In the genomic region with DNA sequence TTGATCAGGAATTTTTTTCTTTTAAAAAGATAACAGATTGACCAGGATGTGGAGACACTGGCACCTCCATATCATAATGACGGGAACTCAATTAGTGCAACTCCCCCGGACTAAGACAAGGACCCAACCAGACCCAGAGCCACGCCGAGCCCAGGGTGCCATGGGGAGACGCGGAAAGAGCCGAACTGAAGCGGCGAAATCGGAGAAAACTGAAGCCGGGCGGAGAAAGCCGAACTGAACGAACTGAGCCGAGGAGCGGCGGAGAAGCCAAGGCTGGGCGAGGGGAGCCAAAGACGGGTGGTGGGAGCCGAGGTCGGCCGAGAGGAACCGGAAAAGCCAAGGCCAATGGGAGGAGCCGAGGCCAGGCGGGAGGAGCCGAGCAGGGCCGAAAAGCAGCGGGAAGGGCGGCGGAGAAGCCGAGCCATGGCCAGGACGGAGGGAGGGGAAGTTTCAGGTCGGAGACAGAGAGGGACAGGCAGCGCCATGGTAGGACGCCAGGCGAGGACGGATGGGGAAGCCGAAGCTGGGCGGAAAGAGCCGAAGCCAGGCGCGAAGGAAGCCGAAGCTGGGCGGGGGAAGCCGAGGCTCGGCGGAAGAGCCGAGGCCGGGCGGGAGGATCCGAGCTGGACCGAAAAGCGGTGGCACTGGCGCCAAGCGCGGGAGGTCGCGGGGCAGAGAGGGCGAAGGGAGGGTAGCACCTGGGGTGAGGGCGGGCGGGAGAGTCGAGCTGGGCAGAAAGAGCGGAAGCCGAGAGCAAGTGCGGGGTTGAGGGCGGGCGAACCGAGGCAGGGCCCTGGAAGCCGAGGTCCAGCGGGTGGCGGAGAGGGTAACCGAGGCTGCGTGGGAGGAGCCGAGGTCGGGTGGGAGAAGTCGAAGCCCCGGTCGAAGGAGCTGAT, we compare ENCODE assay signal across 9 cellular contexts. TPM values are rescaled to one million over a fixed set of nuclear protein-coding genes. Genes with fewer than 3 reads are reported as not detected.
DNase-seq lines count a peak whose midpoint lies in the region; ATAC-seq and TF ChIP-seq lines count a peak whose summit lies in the region.
"Had no signal": no experiment of that assay in that cellular context is flagged by ENCODE, and none has a peak within 500 bp of the region (broad histone marks: within the 10 kb centered on the region; RNA-seq: fewer than 3 reads in every experiment).

No MANE protein-coding gene starts in this region.

- H3K4me3 ChIP-seq in BLaER1 (peak overlapping the region; percentile 73), colonic mucosa (peak overlapping the region; percentile 68)

- H3K36me3 ChIP-seq in BLaER1 (peaks cover 10% of the 10 kb centered on the region; the same call in 1 of the 2 replicates), colonic mucosa (no peaks in the 10 kb centered on the region)

- peak overlapping the region; percentile 80 for H3K4me2 ChIP-seq in BLaER1

- no peaks in the 10 kb centered on the region for H4K20me1 ChIP-seq in BLaER1

- peaks cover 43% of the 10 kb centered on the region for H3K9me3 ChIP-seq in BLaER1
- no peaks in the 10 kb centered on the region for H3K9me3 ChIP-seq in colonic mucosa

- TF ChIP-seq CTCF in colonic mucosa (IDR thresholded peaks at IDR 0.05), result no peak

- DNase-seq in GM19240 (ENCODE audit: insufficient read length, low spot score) (peak; percentile 77), NCI-H524 (lab: John Stamatoyannopoulos, UW) (peak; percentile 70 to 94), colonic mucosa (peak; percentile 93), left colon (peak; percentile 89 to 95)
- peak; percentile 93 for DNase-seq in activated CD4-positive, alpha-beta T cell treated with anti-CD3 and anti-CD28 coated beads for 48 hours
- peak; percentile 63 to 85 (median 83) for DNase-seq in stimulated activated CD4-positive, alpha-beta T cell treated with anti-CD3 and anti-CD28 coated beads, Interleukin-1b, Interleukin-23, amount 100 ng/mL, for 24 hours (ENCODE audit: low read depth in 4 of 4, low spot score in 1 of 4)

- H3K4me1 ChIP-seq in BLaER1 (peaks cover 28% of the 10 kb centered on the region), colonic mucosa (no peaks in the 10 kb centered on the region)

- intact Hi-C loops in colonic mucosa (cut with DNase I) (no loop called here), left colon (cut with DNase I, micrococcal nuclease) (no loop called here)

- no peaks in the 10 kb centered on the region for H3K27me3 ChIP-seq in BLaER1
- no peaks in the 10 kb centered on the region for H3K27me3 ChIP-seq in colonic mucosa

- ATAC-seq in HG03442 (IDR thresholded peaks at IDR 0.05; ENCODE audit: unreplicated experiment), result peak; percentile 78
- ATAC-seq in left colon, result peak; percentile 93

- H3K27ac ChIP-seq in BLaER1 (peak overlapping the region; percentile 94), colonic mucosa (peak overlapping the region; percentile 92)

- peak overlapping the region; percentile 92 for H3K9ac ChIP-seq in BLaER1
- peak overlapping the region; percentile 74 to 95 for H3K9ac ChIP-seq in colonic mucosa (ENCODE audit: low read depth in 2 of 2, low read length in 2 of 2)

RNA-seq across cellular contexts. Expression of gene ZNF557, which starts 29.4 kb away (rescaled TPM):
- 1 to 10 TPM; 7.5 to 7.9 TPM for total RNA-seq in colonic mucosa
- total RNA-seq in left colon, result 1 to 10 TPM; 7.8 to 9.6 TPM

RNA-seq across cellular contexts. Expression of gene MBD3L3, which starts 40.5 kb away (rescaled TPM):
- not detected for total RNA-seq in colonic mucosa
- not detected for total RNA-seq in left colon
- total RNA-seq: glomerular endothelial cell had no signal

RNA-seq across cellular contexts. Expression of gene MBD3L2, which starts 49.8 kb away (rescaled TPM):
- total RNA-seq in colonic mucosa (not detected), left colon (not detected)
- total RNA-seq: glomerular endothelial cell had no signal

RNA-seq across cellular contexts. Expression of gene MBD3L4, which starts 59.0 kb away (rescaled TPM):
- total RNA-seq in colonic mucosa, result not detected
- not detected for total RNA-seq in left colon
- total RNA-seq: glomerular endothelial cell had no signal

Comparison
In these comparisons a context has a peak if more than half of its experiments do, and no peak if none do; other contexts are left out.
1. Peak in every context shown above with its lines: DNase-seq, ATAC-seq, H3K4me3 ChIP-seq and H3K27ac ChIP-seq.